Comparison of ENCODE assay signal across 20 cellular contexts in the genomic region with DNA sequence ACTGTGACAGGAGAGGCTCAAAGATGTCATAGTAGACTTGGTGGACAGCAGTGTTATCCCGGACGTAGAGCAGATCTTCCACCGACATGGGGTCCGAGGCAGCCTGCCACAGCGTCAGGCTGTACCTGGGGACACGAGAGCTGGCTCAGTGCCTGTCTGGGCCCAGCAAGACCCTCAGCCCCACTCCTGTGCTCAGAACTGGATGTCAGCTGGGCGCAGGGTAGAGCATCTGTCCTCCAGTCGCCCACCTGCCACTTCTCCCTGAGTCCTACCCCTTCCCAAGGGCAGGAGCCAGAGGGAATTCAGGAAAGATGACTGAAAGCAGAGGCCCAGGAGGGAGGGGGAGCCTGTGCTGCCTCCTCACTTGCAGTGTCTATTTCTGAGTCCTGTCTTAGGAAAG. TPM values are rescaled to one million over a fixed set of nuclear protein-coding genes. Genes with fewer than 3 reads are reported as not detected.
A peak's percentile ranks its signal among the peaks of the same experiment; 100 is the strongest.
DNase-seq lines count a peak whose midpoint lies in the region; ATAC-seq and TF ChIP-seq lines count a peak whose summit lies in the region.
"Had no signal": no experiment of that assay in that cellular context is flagged by ENCODE, and none has a peak within 500 bp of the region (broad histone marks: within the 10 kb centered on the region; RNA-seq: fewer than 3 reads in every experiment).

No MANE protein-coding gene starts in this region.

- H3K79me1 ChIP-seq in trophoblast cell (ENCODE audit: low read length): peaks cover 2% of the 10 kb centered on the region

- H3K27me3 Mint-ChIP-seq in glutamatergic neuron (ENCODE audit: unreplicated experiment): peaks cover 9% of the 10 kb centered on the region

- H4K12ac ChIP-seq in trophoblast cell (ENCODE audit: low read depth, low read length): no peak overlapping the region

- WGBS in trophoblast cell (ENCODE audit: extremely low coverage, insufficient coverage, insufficient read length): no CpG with 5 or more reads among the region's 8 CpGs

- intact Hi-C loops in posterior vena cava (cut with DNase I): no loop called here

- H3K36me3 Mint-ChIP-seq in glutamatergic neuron (ENCODE audit: unreplicated experiment): no peaks in the 10 kb centered on the region
- H3K36me3 Mint-ChIP-seq: CD4-positive, CD25-positive, alpha-beta regulatory T cell had no signal

- H3K4me2 ChIP-seq in trophoblast cell (ENCODE audit: low read length): no peak overlapping the region

- H4K91ac ChIP-seq in trophoblast cell (ENCODE audit: low read depth, low read length): peak overlapping the region; percentile 30

- no peak overlapping the region for H3K27ac ChIP-seq in trophoblast cell (ENCODE audit: low read depth, low read length)

- no peak overlapping the region for H3K23ac ChIP-seq in trophoblast cell (ENCODE audit: low read length)

- peaks cover 10% of the 10 kb centered on the region for H3K4me1 Mint-ChIP-seq in glutamatergic neuron (ENCODE audit: low read depth, unreplicated experiment)
- H3K4me1 Mint-ChIP-seq: CD4-positive, CD25-positive, alpha-beta regulatory T cell had no signal

- H3K9ac ChIP-seq in trophoblast cell (ENCODE audit: low read length): no peak overlapping the region

- peak overlapping the region; percentile 60 for H2AK5ac ChIP-seq in trophoblast cell (ENCODE audit: low read length)

- no peak overlapping the region for H3K18ac ChIP-seq in trophoblast cell (ENCODE audit: low read length)

- H3K36me3 ChIP-seq in H7 (replicated peaks; ENCODE audit: control insufficient read depth, insufficient read depth, low read length) (no peaks in the 10 kb centered on the region), trophoblast cell (ENCODE audit: control insufficient read depth in 1 of 2, insufficient read depth in 2 of 2, low read length in 2 of 2) (no peaks in the 10 kb centered on the region)

- H3K9me3 ChIP-seq in trophoblast cell (ENCODE audit: insufficient read depth, low read depth, low read length): no peaks in the 10 kb centered on the region

- H2AFZ ChIP-seq in trophoblast cell (ENCODE audit: insufficient read depth, low read length, poor library complexity): no peak overlapping the region

- peak overlapping the region; percentile 59 for H2BK12ac ChIP-seq in trophoblast cell (ENCODE audit: low read length)

- peak overlapping the region; percentile 7 for H3K14ac ChIP-seq in trophoblast cell (ENCODE audit: low read length)

- DNase-seq in H7 (peak; percentile 40), NCI-H1694 (lab: John Stamatoyannopoulos, UW) (peak; percentile 17), glutamatergic neuron (peak; percentile 68), trophoblast cell (no peak), posterior vena cava (ENCODE audit: low spot score) (no peak), NCI-H1417 treated with DMSO at 0.1 percent for 48 hours (lab: John Stamatoyannopoulos, UW) (no peak)
- DNase-seq: CD4-positive, CD25-positive, alpha-beta regulatory T cell; DND-41; HFFc6; Kasumi-1; NCI-H187 treated with DMSO at 0.1 percent for 48 hours; NCI-H345; NCI-H774 had no signal

- H2BK120ac ChIP-seq in trophoblast cell (ENCODE audit: insufficient read depth, low read length, poor library complexity): peak overlapping the region; percentile 10

- H3K4me1 ChIP-seq in trophoblast cell (ENCODE audit: control insufficient read depth in 1 of 2, insufficient read depth in 2 of 2, low read length in 2 of 2): peaks cover 12 to 15% of the 10 kb centered on the region in 2 experiments

- no peak overlapping the region for H2BK5ac ChIP-seq in trophoblast cell (ENCODE audit: low read depth, low read length, poor library complexity)

- H4K8ac ChIP-seq in trophoblast cell (ENCODE audit: low read depth, low read length): no peak overlapping the region

- H3K4me3 ChIP-seq in H7 (ENCODE audit: insufficient read depth, low read depth, low read length) (no peak overlapping the region), trophoblast cell (ENCODE audit: low read depth, low read length) (no peak overlapping the region)
- H3K4me3 ChIP-seq: GM12878 had no signal

- peak overlapping the region; percentile 93 for H3K27ac Mint-ChIP-seq in glutamatergic neuron (ENCODE audit: unreplicated experiment)
- H3K27ac Mint-ChIP-seq: CD4-positive, CD25-positive, alpha-beta regulatory T cell; HFFc6 had no signal

- no peak overlapping the region for H3K4ac ChIP-seq in trophoblast cell (ENCODE audit: low read depth, low read length)

- no peak for TF ChIP-seq CTCF in glutamatergic neuron (IDR thresholded peaks at IDR 0.05; ENCODE audit: partially characterized antibody, unreplicated experiment)

- H3K79me2 ChIP-seq in trophoblast cell (ENCODE audit: control insufficient read depth, insufficient read depth, low read length, poor library complexity): peaks cover 2% of the 10 kb centered on the region

- no peak for ATAC-seq in GM21360 (IDR thresholded peaks at IDR 0.05; ENCODE audit: unreplicated experiment)
- ATAC-seq: GM12878, Right ventricle myocardium inferior had no signal

- no peak overlapping the region for H3K4me3 Mint-ChIP-seq in glutamatergic neuron (ENCODE audit: unreplicated experiment)
- H3K4me3 Mint-ChIP-seq: CD4-positive, CD25-positive, alpha-beta regulatory T cell; HFFc6 had no signal

- H3K9me3 Mint-ChIP-seq in glutamatergic neuron (ENCODE audit: unreplicated experiment): peaks cover 10% of the 10 kb centered on the region
- H3K9me3 Mint-ChIP-seq: CD4-positive, CD25-positive, alpha-beta regulatory T cell; HFFc6 had no signal

- H3K27me3 ChIP-seq in H7 (ENCODE audit: control insufficient read depth, insufficient read depth, low read length) (no peaks in the 10 kb centered on the region), trophoblast cell (ENCODE audit: insufficient read depth, low read length) (no peaks in the 10 kb centered on the region)

RNA-seq across cellular contexts. Expression of gene FAM151A, which starts 11.7 kb away (rescaled TPM):
- total RNA-seq in H7 (2014; rRNA removed; shearing (Covaris generic)): not detected in 2 replicates
- not detected for total RNA-seq in glutamatergic neuron (ENCODE audit: unreplicated experiment)
- 0.18 and 0.21 TPM in 2 replicates for polyA plus RNA-seq in trophoblast cell (2013)
- total RNA-seq in posterior vena cava: not detected
- total RNA-seq: CD4-positive, CD25-positive, alpha-beta regulatory T cell; H4; HFFc6; MCF 10A; SK-MEL-5 had no signal
- polyA plus RNA-seq: BJ; CD4-positive, CD25-positive, alpha-beta regulatory T cell had no signal

RNA-seq across cellular contexts. Expression of gene MROH7, which starts 30.0 kb away (rescaled TPM):
- total RNA-seq in H7 (2014; rRNA removed; shearing (Covaris generic)): 0.03 and 0.18 TPM in 2 replicates
- total RNA-seq in glutamatergic neuron (ENCODE audit: unreplicated experiment) (not detected), posterior vena cava (1 to 10 TPM; 2.5 to 4.8 TPM)
- 0.16 and 0.24 TPM in 2 replicates for polyA plus RNA-seq in trophoblast cell (2013)
- total RNA-seq: CD4-positive, CD25-positive, alpha-beta regulatory T cell; H4; MCF 10A had no signal
- polyA plus RNA-seq: CD4-positive, CD25-positive, alpha-beta regulatory T cell; GM12878 had no signal

Comparison
In these comparisons a context has a peak if more than half of its experiments do, and no peak if none do; other contexts are left out.
1. DNase-seq: peak in H7 (single experiment), NCI-H1694 (single experiment) and glutamatergic neuron (single experiment); none in trophoblast cell (0 of 2), posterior vena cava (single experiment) and NCI-H1417 treated with DMSO at 0.1 percent for 48 hours (single experiment).